Comparison of ENCODE assay signal across 10 cellular contexts in the genomic region with DNA sequence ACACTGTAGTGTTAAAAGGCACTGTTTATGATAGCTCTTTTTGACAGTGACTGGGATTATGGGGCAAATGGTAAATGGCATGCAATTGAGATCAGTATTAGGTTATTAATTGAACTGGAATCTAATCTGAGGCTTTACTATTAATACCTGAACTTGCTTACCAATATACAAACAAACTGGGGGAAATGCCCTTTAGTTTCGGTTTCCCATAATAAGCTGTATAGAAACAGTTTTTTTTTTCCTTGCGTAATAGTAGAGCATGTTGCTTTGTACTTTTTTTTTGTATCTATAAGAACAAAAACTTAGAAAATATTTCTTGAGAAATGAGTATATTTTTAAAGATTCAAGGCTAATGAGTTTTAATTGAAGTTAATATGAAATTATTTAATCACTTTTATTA.
DNase-seq lines count a peak whose midpoint lies in the region; ATAC-seq, FAIRE-seq and TF ChIP-seq lines count a peak whose summit lies in the region.
"Had no signal": no experiment of that assay in that cellular context is flagged by ENCODE, and none has a peak within 500 bp of the region (broad histone marks: within the 10 kb centered on the region; RNA-seq: fewer than 3 reads in every experiment).

No MANE protein-coding gene starts in this region.

- TF ChIP-seq POLR2A in endothelial cell of umbilical vein (IDR thresholded peaks at IDR 0.05; ENCODE audit: low read depth, low read length), result no peak
- TF ChIP-seq POLR2A in body of pancreas (IDR thresholded peaks at IDR 0.05), result no peak
- TF ChIP-seq POLR2A in Peyer's patch (IDR thresholded peaks at IDR 0.05), result no peak

- 61 to 88% methylated on average over 2 of the region's 2 CpGs for WGBS in body of pancreas, 2 donors

- DNase-seq in endothelial cell of umbilical vein (ENCODE audit: low read depth, low spot score), result no peak
- no peak for DNase-seq in activated effector memory CD4-positive, alpha-beta T cell treated with anti-CD3 and anti-CD28 coated beads, Interleukin-2, amount 50 U/mL, for 16 hours
- no peak for DNase-seq in posterior cingulate gyrus
- DNase-seq in body of pancreas, result no peak
- DNase-seq in Peyer's patch, result no peak
- DNase-seq: DND-41, left lung had no signal

- BruUV-seq in endothelial cell of umbilical vein (replicated peaks; lab: Mats Ljungman, UMichigan), result no TSS peak

- ATAC-seq in GM21515 (IDR thresholded peaks at IDR 0.05; ENCODE audit: unreplicated experiment) (peak; percentile 48), HG03571 (IDR thresholded peaks at IDR 0.05; ENCODE audit: unreplicated experiment) (peak; percentile 43), body of pancreas (no peak)
- ATAC-seq: left lung had no signal

- TF ChIP-seq CTCF in endothelial cell of umbilical vein (IDR thresholded peaks at IDR 0.05; ENCODE audit: extremely low read depth in 1 of 2, insufficient read depth in 1 of 2, low read depth in 1 of 2, low read length in 2 of 2) (no peak), body of pancreas (IDR thresholded peaks at IDR 0.05) (no peak), Peyer's patch (IDR thresholded peaks at IDR 0.05) (no peak)

- CTCF ChIA-PET in endothelial cell of umbilical vein (lab: Charles Lee), result interaction anchor here (1.1 to 1.2 kb wide), 2 partner anchors 92 to 198 kb away, joined by 4 read pairs; no protein-coding TSS in a partner anchor

- POLR2A ChIA-PET in endothelial cell of umbilical vein (lab: Charles Lee), result no interaction called here

- no peak overlapping the region for H3K4me2 ChIP-seq in endothelial cell of umbilical vein (ENCODE audit: insufficient read depth, low read length)

- H3K4me1 ChIP-seq in endothelial cell of umbilical vein (ENCODE audit: control insufficient read depth, extremely low read depth, insufficient read depth, low read length) (peaks cover 79% of the 10 kb centered on the region), body of pancreas (peaks cover 69% of the 10 kb centered on the region), Peyer's patch (peaks cover 0 to 44% (median 0%) of the 10 kb centered on the region in 4 donors)

- peaks cover 65% of the 10 kb centered on the region for H3K79me2 ChIP-seq in endothelial cell of umbilical vein (ENCODE audit: control insufficient read depth, insufficient read depth, low read length)

- H3K9me1 ChIP-seq in endothelial cell of umbilical vein (replicated peaks; ENCODE audit: control insufficient read depth, extremely low read depth, insufficient read depth, low read length), result no peaks in the 10 kb centered on the region

- H2AFZ ChIP-seq in endothelial cell of umbilical vein (ENCODE audit: low read depth, low read length), result no peak overlapping the region

- H3K27ac ChIP-seq in endothelial cell of umbilical vein (ENCODE audit: insufficient read depth, low read depth, low read length) (peak overlapping the region; percentile 45), body of pancreas (peak overlapping the region in 2 of 4 donors; percentile 36 to 75), Peyer's patch (peak overlapping the region in 1 of 4 donors; percentile 53)

- H3K9me3 ChIP-seq in endothelial cell of umbilical vein (replicated peaks; ENCODE audit: control insufficient read depth, insufficient read depth, low read length) (no peaks in the 10 kb centered on the region), body of pancreas (no peaks in the 10 kb centered on the region), Peyer's patch (no peaks in the 10 kb centered on the region)
- H3K9me3 ChIP-seq: left lung had no signal

- H4K20me1 ChIP-seq in endothelial cell of umbilical vein (replicated peaks; ENCODE audit: control insufficient read depth, extremely low read depth, insufficient read depth, low read length), result no peaks in the 10 kb centered on the region

- H3K27me3 ChIP-seq in endothelial cell of umbilical vein (ENCODE audit: control insufficient read depth in 2 of 2, insufficient read depth in 2 of 2, low read length in 2 of 2) (no peaks in the 10 kb centered on the region), body of pancreas (no peaks in the 10 kb centered on the region), Peyer's patch (no peaks in the 10 kb centered on the region)
- H3K27me3 ChIP-seq: left lung had no signal

- FAIRE-seq in G401.6 (lab: Jason Lieb, UNC), result peak; percentile 27
- no peak for FAIRE-seq in endothelial cell of umbilical vein (lab: Jason Lieb, UNC)

- H3K36me3 ChIP-seq in endothelial cell of umbilical vein (ENCODE audit: control insufficient read depth in 2 of 2, extremely low read depth in 1 of 2, insufficient read depth in 2 of 2, low read length in 2 of 2) (peaks cover 4 to 8% of the 10 kb centered on the region in 2 experiments), body of pancreas (replicated peaks in 1 of 2; ENCODE audit: insufficient read depth in 1 of 2, low read depth in 2 of 2) (no peaks in the 10 kb centered on the region), Peyer's patch (no peaks in the 10 kb centered on the region)
- H3K36me3 ChIP-seq: left lung had no signal

- no peak overlapping the region for H3K9ac ChIP-seq in endothelial cell of umbilical vein (replicated peaks; ENCODE audit: extremely low read depth, insufficient read depth, low read length)

- H3K4me3 ChIP-seq in endothelial cell of umbilical vein (replicated peaks in 1 of 3; ENCODE audit: insufficient read depth in 1 of 3, low read depth in 1 of 3, low read length in 3 of 3) (no peak overlapping the region), body of pancreas (no peak overlapping the region), Peyer's patch (no peak overlapping the region)
- H3K4me3 ChIP-seq: left lung had no signal

- dilution Hi-C loops in endothelial cell of umbilical vein (cut with MboI; ENCODE audit: extremely low pct_ligation_motif_present, low sequenced_read_pairs), result no loop called here

- intact Hi-C loops in endothelial cell of umbilical vein (cut with micrococcal nuclease), result no loop called here
- intact Hi-C loops in posterior cingulate gyrus (cut with DNase I), result loop anchor here (10.0 kb wide), 1 partner anchor 100 kb away; a partner anchor contains a TSS
- intact Hi-C loops in body of pancreas (cut with DNase I), result no loop called here

TF ChIP-seq in endothelial cell of umbilical vein, 7 proteins besides CTCF, POLR2A, EP300 and RAD21:
- TF ChIP-seq EZH2 (IDR thresholded peaks at IDR 0.05; ENCODE audit: borderline replicate concordance, low read depth, low read length, severe bottlenecking) (no peak), GATA2 (IDR thresholded peaks at IDR 0.05; ENCODE audit: insufficient read depth, insufficient read length, low read depth, low read length) (no peak), JUN (IDR thresholded peaks at IDR 0.05; ENCODE audit: borderline replicate concordance, insufficient read depth, insufficient read length, low read depth) (no peak), POLR2AphosphoS5 (IDR thresholded peaks at IDR 0.05; ENCODE audit: insufficient read depth, low read depth, low read length) (no peak), MYC (IDR thresholded peaks at IDR 0.05; ENCODE audit: low read depth, low read length) (no peak), FOS (IDR thresholded peaks at IDR 0.05; ENCODE audit: borderline replicate concordance, insufficient read depth, low read length) (no peak)
- TF ChIP-seq, protein P1, sequence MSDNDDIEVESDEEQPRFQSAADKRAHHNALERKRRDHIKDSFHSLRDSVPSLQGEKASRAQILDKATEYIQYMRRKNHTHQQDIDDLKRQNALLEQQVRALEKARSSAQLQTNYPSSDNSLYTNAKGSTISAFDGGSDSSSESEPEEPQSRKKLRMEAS (IDR thresholded peaks at IDR 0.05; ENCODE audit: insufficient read depth, insufficient read length), result no peak
TF ChIP-seq in endothelial cell of umbilical vein: peak in this region for 0.
